ENCODE assay signal across 31 cellular contexts in the genomic region with DNA sequence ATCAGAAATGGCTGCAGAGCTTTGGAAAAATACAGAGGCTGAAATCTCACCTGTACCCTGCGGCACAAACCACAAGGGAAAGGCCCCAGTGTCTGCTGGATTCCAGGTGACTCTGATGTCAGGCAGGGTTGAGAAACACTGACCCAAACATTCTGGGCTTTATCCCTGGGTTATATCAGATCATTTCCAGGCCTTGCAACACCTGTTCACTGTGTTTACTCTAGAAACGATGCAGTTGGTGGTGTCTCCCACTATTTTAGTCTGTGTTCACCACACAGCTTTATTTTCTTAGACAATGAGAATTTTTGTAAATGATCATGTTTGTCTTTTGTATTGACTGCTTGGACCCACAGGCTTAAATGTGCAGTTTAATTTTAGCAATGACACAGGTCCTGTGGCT.
DNase-seq lines count a peak whose midpoint lies in the region; ATAC-seq and TF ChIP-seq lines count a peak whose summit lies in the region.
"Had no signal": no experiment of that assay in that cellular context is flagged by ENCODE, and none has a peak within 500 bp of the region (broad histone marks: within the 10 kb centered on the region; RNA-seq: fewer than 3 reads in every experiment).

No MANE protein-coding gene starts in this region.

- DNase-seq in DMS153 treated with DMSO at 0.1 percent for 48 hours (lab: John Stamatoyannopoulos, UW; ENCODE audit: unreplicated experiment) (peak; percentile 36), NCI-H526 (lab: John Stamatoyannopoulos, UW) (peak; percentile 52 to 68), WTC11 (ENCODE audit: low spot score) (no peak), HAP-1 (ENCODE audit: low spot score in 2 of 2) (no peak), SKM-1 (lab: John Stamatoyannopoulos, UW; ENCODE audit: unreplicated experiment) (no peak)
- DNase-seq: activated CD4-positive, alpha-beta memory T cell treated with anti-CD3 and anti-CD28 coated beads for 36 hours; activated CD4-positive, CD25-positive, alpha-beta regulatory T cell; activated effector memory CD4-positive, alpha-beta T cell treated with Interleukin-2 at 50 U/mL for 16 hours; activated naive CD8-positive, alpha-beta T cell treated with anti-CD3 and anti-CD28 coated beads, Interleukin-2, amount 10 ng/mL, durations not matched to agents 7 days and 5 days; central memory CD4-positive, alpha-beta T cell; esophagus squamous epithelium; gastrocnemius medialis; HFFc6; hypothalamus; left ventricle myocardium inferior; MM.1S; naive thymus-derived CD4-positive, alpha-beta T cell; NCI-H1694; NCI-H446 treated with DMSO at 0.1 percent for 48 hours; retina; RPMI8226; stimulated activated CD4-positive, alpha-beta T cell treated with anti-CD3 and anti-CD28 coated beads, Interleukin-4, amount 100 ng/mL, for 24 hours; stimulated activated naive B cell treated with anti-CD40 and anti-IgM and Interleukin-4, amounts not matched to agents 10 μg/mL and 1 μg/mL and 100 μg/mL, for 72 hours; testis had no signal

- POLR2A ChIA-PET in WTC11 (lab: Charles Lee), result no interaction called here

- no peak overlapping the region for H3K27ac ChIP-seq in BLaER1
- H3K27ac ChIP-seq: esophagus squamous epithelium, gastrocnemius medialis, left ventricle myocardium inferior, testis, vagina had no signal

- H3K27me3 Mint-ChIP-seq in WTC11 (ENCODE audit: low read depth), result peaks cover 9% of the 10 kb centered on the region; the same call in 1 of the 2 replicates
- no peaks in the 10 kb centered on the region for H3K27me3 Mint-ChIP-seq in activated T-helper 17 cell treated with anti-CD3 and anti-CD28 coated beads, Interleukin-2, amount 50 U/mL, for 72 hours

- H3K9me3 Mint-ChIP-seq in WTC11, result no peaks in the 10 kb centered on the region
- H3K9me3 Mint-ChIP-seq in activated T-helper 17 cell treated with anti-CD3 and anti-CD28 coated beads, Interleukin-2, amount 50 U/mL, for 72 hours, result no peaks in the 10 kb centered on the region
- H3K9me3 Mint-ChIP-seq: activated CD4-positive, alpha-beta memory T cell treated with anti-CD3 and anti-CD28 coated beads for 36 hours; activated naive CD8-positive, alpha-beta T cell treated with anti-CD3 and anti-CD28 coated beads, Interleukin-2, amount 10 ng/mL, durations not matched to agents 7 days and 5 days; dendritic cell treated with granulocyte-macrophage colony-stimulating factor and Interleukin-4, amounts not matched to agents 40 ng/mL and 50 ng/mL, for 4 days; mesothelial cell of epicardium; naive thymus-derived CD4-positive, alpha-beta T cell; stimulated activated naive B cell treated with anti-CD40 and anti-IgM and Interleukin-4, amounts not matched to agents 10 μg/mL and 1 μg/mL and 100 μg/mL, for 72 hours had no signal

- peaks cover 52% of the 10 kb centered on the region for H3K4me1 ChIP-seq in BLaER1
- no peaks in the 10 kb centered on the region for H3K4me1 ChIP-seq in HAP-1
- H3K4me1 ChIP-seq: esophagus squamous epithelium, gastrocnemius medialis, testis, vagina had no signal

- H3K4me3 Mint-ChIP-seq in WTC11, result no peak overlapping the region
- H3K4me3 Mint-ChIP-seq in activated T-helper 17 cell treated with anti-CD3 and anti-CD28 coated beads, Interleukin-2, amount 50 U/mL, for 72 hours, result no peak overlapping the region
- H3K4me3 Mint-ChIP-seq: activated CD4-positive, alpha-beta memory T cell treated with anti-CD3 and anti-CD28 coated beads for 36 hours; activated naive CD8-positive, alpha-beta T cell treated with anti-CD3 and anti-CD28 coated beads, Interleukin-2, amount 10 ng/mL, durations not matched to agents 7 days and 5 days; dendritic cell treated with granulocyte-macrophage colony-stimulating factor and Interleukin-4, amounts not matched to agents 40 ng/mL and 50 ng/mL, for 4 days; HFFc6; mesothelial cell of epicardium; naive thymus-derived CD4-positive, alpha-beta T cell; stimulated activated naive B cell treated with anti-CD40 and anti-IgM and Interleukin-4, amounts not matched to agents 10 μg/mL and 1 μg/mL and 100 μg/mL, for 72 hours had no signal

- H3K27ac Mint-ChIP-seq in WTC11, result no peak overlapping the region
- no peak overlapping the region for H3K27ac Mint-ChIP-seq in activated T-helper 17 cell treated with anti-CD3 and anti-CD28 coated beads, Interleukin-2, amount 50 U/mL, for 72 hours
- H3K27ac Mint-ChIP-seq: activated CD4-positive, alpha-beta memory T cell treated with anti-CD3 and anti-CD28 coated beads for 36 hours; activated naive CD8-positive, alpha-beta T cell treated with anti-CD3 and anti-CD28 coated beads, Interleukin-2, amount 10 ng/mL, durations not matched to agents 7 days and 5 days; dendritic cell treated with granulocyte-macrophage colony-stimulating factor and Interleukin-4, amounts not matched to agents 40 ng/mL and 50 ng/mL, for 4 days; HFFc6; mesothelial cell of epicardium; naive thymus-derived CD4-positive, alpha-beta T cell; stimulated activated naive B cell treated with anti-CD40 and anti-IgM and Interleukin-4, amounts not matched to agents 10 μg/mL and 1 μg/mL and 100 μg/mL, for 72 hours had no signal

- H3K36me3 Mint-ChIP-seq in WTC11, result no peaks in the 10 kb centered on the region
- H3K36me3 Mint-ChIP-seq in activated T-helper 17 cell treated with anti-CD3 and anti-CD28 coated beads, Interleukin-2, amount 50 U/mL, for 72 hours (ENCODE audit: low read depth), result no peaks in the 10 kb centered on the region
- H3K36me3 Mint-ChIP-seq: activated CD4-positive, alpha-beta memory T cell treated with anti-CD3 and anti-CD28 coated beads for 36 hours; activated naive CD8-positive, alpha-beta T cell treated with anti-CD3 and anti-CD28 coated beads, Interleukin-2, amount 10 ng/mL, durations not matched to agents 7 days and 5 days; mesothelial cell of epicardium; naive thymus-derived CD4-positive, alpha-beta T cell; stimulated activated naive B cell treated with anti-CD40 and anti-IgM and Interleukin-4, amounts not matched to agents 10 μg/mL and 1 μg/mL and 100 μg/mL, for 72 hours had no signal

- in situ Hi-C loops in HAP-1 (cut with MboI; ENCODE audit: low sequenced_read_pairs), result no loop called here

- no peak overlapping the region for H3K9ac ChIP-seq in BLaER1

- H4K20me1 ChIP-seq in BLaER1, result no peaks in the 10 kb centered on the region

- H3K4me3 ChIP-seq in BLaER1 (no peak overlapping the region), HAP-1 (no peak overlapping the region)
- H3K4me3 ChIP-seq: esophagus squamous epithelium, gastrocnemius medialis, K562, left ventricle myocardium inferior, testis, vagina had no signal

- CTCF ChIA-PET in WTC11 (lab: Charles Lee), result interaction anchor here (0.7 to 1.1 kb wide), 2 partner anchors 11 to 161 kb away, joined by 3 read pairs; no protein-coding TSS in a partner anchor

- H3K9me3 ChIP-seq in BLaER1 (no peaks in the 10 kb centered on the region), HAP-1 (no peaks in the 10 kb centered on the region)
- H3K9me3 ChIP-seq: esophagus squamous epithelium, gastrocnemius medialis, left ventricle myocardium inferior, testis, vagina had no signal

- H3K4me1 Mint-ChIP-seq in WTC11, result peaks cover 24% of the 10 kb centered on the region
- no peaks in the 10 kb centered on the region for H3K4me1 Mint-ChIP-seq in activated T-helper 17 cell treated with anti-CD3 and anti-CD28 coated beads, Interleukin-2, amount 50 U/mL, for 72 hours
- H3K4me1 Mint-ChIP-seq: stimulated activated naive B cell treated with anti-CD40 and anti-IgM and Interleukin-4, amounts not matched to agents 10 μg/mL and 1 μg/mL and 100 μg/mL, for 72 hours had no signal

- H3K36me3 ChIP-seq in BLaER1 (no peaks in the 10 kb centered on the region), HAP-1 (replicated peaks) (no peaks in the 10 kb centered on the region)
- H3K36me3 ChIP-seq: esophagus squamous epithelium, gastrocnemius medialis, left ventricle myocardium inferior, vagina had no signal

- TF ChIP-seq CTCF in WTC11 (IDR thresholded peaks at IDR 0.05), result no peak

- peak overlapping the region; percentile 61; the same call in 1 of the 2 replicates for H3K4me2 ChIP-seq in BLaER1

- H3K27me3 ChIP-seq in BLaER1, result no peaks in the 10 kb centered on the region
- no peaks in the 10 kb centered on the region for H3K27me3 ChIP-seq in HAP-1 (ENCODE audit: low read depth)
- H3K27me3 ChIP-seq: testis, vagina had no signal

- ATAC-seq in WTC11 (no peak), HG02678 (IDR thresholded peaks at IDR 0.05; ENCODE audit: unreplicated experiment) (no peak)
- no peak for ATAC-seq in activated T-helper 17 cell treated with anti-CD3 and anti-CD28 coated beads, Interleukin-2, amount 50 U/mL, for 72 hours (replicated peaks)
- ATAC-seq: gastrocnemius medialis; K562; naive thymus-derived CD4-positive, alpha-beta T cell; stimulated activated naive B cell treated with anti-CD40 and anti-IgM and Interleukin-4, amounts not matched to agents 10 μg/mL and 1 μg/mL and 100 μg/mL, for 72 hours had no signal

TF ChIP-seq in WTC11, 78 proteins besides CTCF, POLR2A, EP300 and RAD21:
- TF ChIP-seq GABPB1 (CRISPR knock-in tag; IDR thresholded peaks at IDR 0.05) (peak; percentile 82), SP1 (CRISPR knock-in tag; conservative IDR thresholded peaks at IDR 0.05) (no peak)

Comparison
In these comparisons a context has a peak if more than half of its experiments do, and no peak if none do; other contexts are left out.
1. DNase-seq: peak in DMS153 treated with DMSO at 0.1 percent for 48 hours (single experiment) and NCI-H526 (2 of 2); none in WTC11 (single experiment), HAP-1 (0 of 2) and SKM-1 (single experiment).